Comparison of ENCODE assay signal across 1 cellular context in genomic region chr17:75877752-75878173, GRCh38.
TF ChIP-seq lines count a peak whose summit lies in the region.

No MANE protein-coding gene starts in this region.

TF ChIP-seq in HEK293, 187 proteins besides CTCF, POLR2A, EP300 and RAD21 (continued from another document):
- TF ChIP-seq BCL6B (tag by site-specific recombination; IDR thresholded peaks at IDR 0.05), result no peak
- no peak for TF ChIP-seq ZNF341 (tag by site-specific recombination; IDR thresholded peaks at IDR 0.05; ENCODE audit: low read depth)
- peak; percentile 1 for TF ChIP-seq ZBTB17 (tag by site-specific recombination; IDR thresholded peaks at IDR 0.05)
- TF ChIP-seq ZSCAN30 (tag by site-specific recombination; IDR thresholded peaks at IDR 0.05), result peak; percentile 59; the same call in 1 of the 2 replicates
- TF ChIP-seq ZNF513 (tag by site-specific recombination; IDR thresholded peaks at IDR 0.05), result no peak
- no peak for TF ChIP-seq INSM2 (tag by site-specific recombination; IDR thresholded peaks at IDR 0.05)
- TF ChIP-seq ZNF621 (tag by site-specific recombination; IDR thresholded peaks at IDR 0.05), result no peak
- 0 out of 2 replicates have a peak, but pooled peaks have one; percentile 27 for TF ChIP-seq ZBTB6 (tag by site-specific recombination; IDR thresholded peaks at IDR 0.05)
- TF ChIP-seq ZNF837 (tag by site-specific recombination; IDR thresholded peaks at IDR 0.05), result no peak
- no peak for TF ChIP-seq ZSCAN4 (tag by site-specific recombination; IDR thresholded peaks at IDR 0.05)
- 0 out of 2 replicates have a peak, but pooled peaks have one; percentile 33 for TF ChIP-seq ZNF223 (tag by site-specific recombination; IDR thresholded peaks at IDR 0.05)
- no peak for TF ChIP-seq BCL11B (tag by site-specific recombination; IDR thresholded peaks at IDR 0.05; ENCODE audit: low read depth)
- no peak for TF ChIP-seq ZNF580 (tag by site-specific recombination; IDR thresholded peaks at IDR 0.05)
- no peak for TF ChIP-seq ZFP41 (tag by site-specific recombination; IDR thresholded peaks at IDR 0.05; ENCODE audit: borderline replicate concordance)
- no peak for TF ChIP-seq ZBTB10 (tag by site-specific recombination; IDR thresholded peaks at IDR 0.05)
- no peak for TF ChIP-seq ZNF791 (tag by site-specific recombination; IDR thresholded peaks at IDR 0.05)
- TF ChIP-seq PRDM2 (tag by site-specific recombination; IDR thresholded peaks at IDR 0.05; ENCODE audit: borderline replicate concordance), result no peak
- peak; percentile 88 for TF ChIP-seq ZBTB26 (tag by site-specific recombination; optimal IDR thresholded peaks at IDR 0.05)
- TF ChIP-seq ZSCAN18 (tag by site-specific recombination; IDR thresholded peaks at IDR 0.05), result no peak
- no peak for TF ChIP-seq ZNF362 (tag by site-specific recombination; IDR thresholded peaks at IDR 0.05)
- TF ChIP-seq ZNF776 (tag by site-specific recombination; IDR thresholded peaks at IDR 0.05; ENCODE audit: borderline replicate concordance), result no peak
- no peak for TF ChIP-seq ZSCAN5A (tag by site-specific recombination; IDR thresholded peaks at IDR 0.05)
- no peak for TF ChIP-seq GLIS2 (tag by site-specific recombination; IDR thresholded peaks at IDR 0.05)
- TF ChIP-seq SP2 (tag by site-specific recombination; IDR thresholded peaks at IDR 0.05), result no peak
- peak; percentile 53; the same call in 1 of the 2 replicates for TF ChIP-seq ZNF335 (tag by site-specific recombination; conservative IDR thresholded peaks at IDR 0.05)
- TF ChIP-seq OSR2 (tag by site-specific recombination; IDR thresholded peaks at IDR 0.05), result peak; percentile 44; the same call in 1 of the 2 replicates
- TF ChIP-seq ZSCAN16 (tag by site-specific recombination; IDR thresholded peaks at IDR 0.05), result no peak
- no peak for TF ChIP-seq GFI1B (tag by site-specific recombination; IDR thresholded peaks at IDR 0.05)
- TF ChIP-seq ZNF239 (tag by site-specific recombination; IDR thresholded peaks at IDR 0.05), result no peak
- no peak for TF ChIP-seq SALL2 (tag by site-specific recombination; IDR thresholded peaks at IDR 0.05; ENCODE audit: borderline replicate concordance)
- TF ChIP-seq GLI2 (tag by site-specific recombination; IDR thresholded peaks at IDR 0.05; ENCODE audit: borderline replicate concordance, low read depth), result no peak
